ENCODE assay signal across 15 cellular contexts in the genomic region with DNA sequence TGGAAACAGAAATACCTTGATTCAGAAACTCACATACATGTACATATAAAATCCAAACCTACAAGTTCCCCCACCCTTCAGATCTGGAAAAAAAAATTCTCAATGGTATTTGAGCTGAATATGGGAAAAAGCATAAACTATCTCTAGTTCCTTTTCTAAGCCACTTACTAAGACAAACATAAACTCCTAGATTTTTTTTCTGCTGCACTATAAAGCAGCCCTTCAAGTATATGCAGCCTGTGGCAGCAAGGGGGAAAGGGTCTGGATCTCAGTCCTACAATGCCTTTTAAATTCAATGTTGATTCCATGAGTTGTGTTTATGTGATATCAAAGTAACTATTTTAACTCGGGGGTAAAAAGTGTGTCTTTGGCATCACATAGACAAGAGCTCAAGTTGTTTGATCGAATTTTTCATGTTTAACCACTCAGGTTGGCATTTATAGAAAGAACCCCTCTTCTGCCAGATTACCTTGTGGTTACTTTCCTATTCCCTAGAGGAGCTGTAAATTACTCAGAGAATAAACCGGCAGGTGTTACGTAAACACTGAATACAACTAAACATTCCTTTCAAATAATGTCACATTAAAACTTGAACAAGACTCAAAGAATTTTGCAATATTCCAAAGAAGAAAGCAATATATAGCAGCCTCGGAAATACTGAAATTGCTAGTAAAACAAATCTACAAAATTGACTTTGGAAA.
DNase-seq lines count a peak whose midpoint lies in the region; ATAC-seq, FAIRE-seq and TF ChIP-seq lines count a peak whose summit lies in the region.
"Had no signal": no experiment of that assay in that cellular context is flagged by ENCODE, and none has a peak within 500 bp of the region (broad histone marks: within the 10 kb centered on the region; RNA-seq: fewer than 3 reads in every experiment).

No MANE protein-coding gene starts in this region.

- FAIRE-seq in GM19239 (lab: Jason Lieb, UNC), result no peak

- intact Hi-C loops in ovary (cut with DNase I), result no loop called here

- POLR2A ChIA-PET in HEK293T (lab: Yijun Ruan, JAX), result interaction anchor here (0.7 to 1.8 kb wide), 2 partner anchors 72 to 763 kb away, joined by 3 to 4 read pairs; no protein-coding TSS in a partner anchor

- DNase-seq in AG09309 (ENCODE audit: low read depth), result peak; percentile 58
- no peak for DNase-seq in HEK293T (ENCODE audit: extremely low spot score)
- peak; percentile 91 for DNase-seq in amniotic epithelial cell (ENCODE audit: low read depth)
- DNase-seq in glomerular visceral epithelial cell (ENCODE audit: extremely low spot score), result peak; percentile 8
- no peak for DNase-seq in GM19239 (ENCODE audit: insufficient read length, low spot score)
- no peak for DNase-seq in ovary
- DNase-seq: CD4-positive, CD25-positive, alpha-beta regulatory T cell; cortex of kidney; left cardiac atrium; MM.1S; naive B cell; NCI-H510A treated with DMSO at 0.1 percent for 48 hours; right lobe of liver had no signal

- TF ChIP-seq CTCF in AG09309 (IDR thresholded peaks at IDR 0.05; ENCODE audit: control insufficient read depth, insufficient read depth, low read depth, low read length, missing control alignments) (no peak), ovary (IDR thresholded peaks at IDR 0.05) (no peak)

- H3K4me3 ChIP-seq in AG09309 (ENCODE audit: control insufficient read depth, low read depth, low read length) (no peak overlapping the region), ovary (no peak overlapping the region)
- H3K4me3 ChIP-seq: right lobe of liver had no signal

- TF ChIP-seq EP300 in ovary (IDR thresholded peaks at IDR 0.05), result no peak

- WGBS in ovary, 3 donors, result 55 to 62% (median 61%) methylated on average over 5 of the region's 5 CpGs

- ATAC-seq in HG03520 (IDR thresholded peaks at IDR 0.05; ENCODE audit: unreplicated experiment) (no peak), GM21390 (IDR thresholded peaks at IDR 0.05; ENCODE audit: unreplicated experiment) (no peak)

- no peaks in the 10 kb centered on the region for H3K9me3 ChIP-seq in ovary

- no peak overlapping the region for H3K27ac ChIP-seq in ovary
- H3K27ac ChIP-seq: right lobe of liver had no signal

- TF ChIP-seq POLR2A in ovary (IDR thresholded peaks at IDR 0.05), result no peak

- H3K36me3 ChIP-seq in ovary, result no peaks in the 10 kb centered on the region
- H3K36me3 ChIP-seq: right lobe of liver had no signal

- CTCF ChIA-PET in HEK293T (lab: Yijun Ruan, JAX), result interaction anchor here (1.2 kb wide), 1 partner anchor 14 kb away, joined by 7 read pairs; no protein-coding TSS in a partner anchor

- H3K4me1 ChIP-seq in ovary (ENCODE audit: insufficient read depth), result no peaks in the 10 kb centered on the region

- no peaks in the 10 kb centered on the region for H3K27me3 ChIP-seq in ovary
- H3K27me3 ChIP-seq: right lobe of liver had no signal

TF ChIP-seq in HEK293T, 16 proteins besides CTCF, POLR2A, EP300 and RAD21:
- TF ChIP-seq SUZ12 (IDR thresholded peaks at IDR 0.05), result no peak
- TF ChIP-seq, protein P1, sequence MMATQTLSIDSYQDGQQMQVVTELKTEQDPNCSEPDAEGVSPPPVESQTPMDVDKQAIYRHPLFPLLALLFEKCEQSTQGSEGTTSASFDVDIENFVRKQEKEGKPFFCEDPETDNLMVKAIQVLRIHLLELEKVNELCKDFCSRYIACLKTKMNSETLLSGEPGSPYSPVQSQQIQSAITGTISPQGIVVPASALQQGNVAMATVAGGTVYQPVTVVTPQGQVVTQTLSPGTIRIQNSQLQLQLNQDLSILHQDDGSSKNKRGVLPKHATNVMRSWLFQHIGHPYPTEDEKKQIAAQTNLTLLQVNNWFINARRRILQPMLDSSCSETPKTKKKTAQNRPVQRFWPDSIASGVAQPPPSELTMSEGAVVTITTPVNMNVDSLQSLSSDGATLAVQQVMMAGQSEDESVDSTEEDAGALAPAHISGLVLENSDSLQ (IDR thresholded peaks at IDR 0.05), result peak; percentile 19; the same call in 1 of the 2 replicates

Comparison
In these comparisons a context has a peak if more than half of its experiments do, and no peak if none do; other contexts are left out.
1. DNase-seq: peak in AG09309 (single experiment), amniotic epithelial cell (single experiment) and glomerular visceral epithelial cell (single experiment); none in HEK293T (single experiment), GM19239 (single experiment) and ovary (0 of 5).